9 cellular contexts compared by ENCODE assay signal in the genomic region with DNA sequence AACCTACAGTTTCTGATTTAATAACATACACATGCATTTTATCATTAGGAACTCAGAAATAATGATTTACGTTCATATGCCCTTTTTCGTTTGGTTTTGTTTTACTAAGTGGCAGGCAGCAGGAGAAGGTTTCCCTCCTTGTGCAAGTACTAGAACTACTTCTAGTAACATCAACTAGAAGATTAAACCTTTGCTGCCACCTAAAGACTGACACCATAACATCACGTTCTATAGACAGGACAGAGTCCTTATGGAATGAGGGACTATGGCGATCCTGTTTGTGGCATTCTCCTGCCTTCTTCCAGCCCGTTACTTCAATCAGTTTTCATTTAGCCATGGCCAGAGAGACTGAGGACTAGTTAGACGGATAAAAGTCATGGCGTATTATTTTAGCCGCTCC. TPM values are rescaled to one million over a fixed set of nuclear protein-coding genes. Genes with fewer than 3 reads are reported as not detected.
DNase-seq lines count a peak whose midpoint lies in the region; ATAC-seq and TF ChIP-seq lines count a peak whose summit lies in the region.
"Had no signal": no experiment of that assay in that cellular context is flagged by ENCODE, and none has a peak within 500 bp of the region (broad histone marks: within the 10 kb centered on the region; RNA-seq: fewer than 3 reads in every experiment).

No MANE protein-coding gene starts in this region.

- DNase-seq in 8988T (peak; percentile 23), GM13977 (ENCODE audit: low spot score) (peak; percentile 42), NCI-H526 (lab: John Stamatoyannopoulos, UW) (peak; percentile 38 to 73), endodermal cell (peak; percentile 54), epidermal melanocyte (ENCODE audit: insufficient read length, low spot score) (no peak)
- no peak for DNase-seq in T-helper 2 cell treated with Interferon-gamma antibody and Interleukin-4, amounts not matched to agents 5 μg/mL and 100 μg/mL, for 36 hours (ENCODE audit: low spot score)
- DNase-seq in activated CD4-positive, CD25-positive, alpha-beta regulatory T cell (lab: John Stamatoyannopoulos, UW): no peak
- DNase-seq: activated CD4-positive, alpha-beta memory T cell treated with anti-CD3 and anti-CD28 coated beads for 36 hours had no signal

- peaks cover 3% of the 10 kb centered on the region for H3K4me1 Mint-ChIP-seq in endodermal cell
- H3K4me1 Mint-ChIP-seq in T-helper 2 cell treated with Interferon-gamma antibody and Interleukin-4, amounts not matched to agents 5 μg/mL and 100 μg/mL, for 36 hours (ENCODE audit: low read depth): no peaks in the 10 kb centered on the region

- H3K27ac Mint-ChIP-seq in endodermal cell: no peak overlapping the region
- H3K27ac Mint-ChIP-seq in T-helper 2 cell treated with Interferon-gamma antibody and Interleukin-4, amounts not matched to agents 5 μg/mL and 100 μg/mL, for 36 hours: no peak overlapping the region
- H3K27ac Mint-ChIP-seq: activated CD4-positive, alpha-beta memory T cell treated with anti-CD3 and anti-CD28 coated beads for 36 hours had no signal

- no peaks in the 10 kb centered on the region for H3K9me3 ChIP-seq in endodermal cell (ENCODE audit: control insufficient read depth, low read length)

- no peaks in the 10 kb centered on the region for H3K4me1 ChIP-seq in endodermal cell (ENCODE audit: control insufficient read depth, insufficient read depth, low read length)

- H3K4me3 ChIP-seq in endodermal cell (ENCODE audit: low read length): no peak overlapping the region

- no peaks in the 10 kb centered on the region for H3K36me3 Mint-ChIP-seq in endodermal cell (ENCODE audit: low read depth)
- no peaks in the 10 kb centered on the region for H3K36me3 Mint-ChIP-seq in T-helper 2 cell treated with Interferon-gamma antibody and Interleukin-4, amounts not matched to agents 5 μg/mL and 100 μg/mL, for 36 hours (ENCODE audit: low read depth)
- H3K36me3 Mint-ChIP-seq: activated CD4-positive, alpha-beta memory T cell treated with anti-CD3 and anti-CD28 coated beads for 36 hours had no signal

- TF ChIP-seq CTCF in GM13977 (IDR thresholded peaks at IDR 0.05; ENCODE audit: extremely low read depth, insufficient read depth, missing control alignments) (peak; percentile 46), endodermal cell (conservative IDR thresholded peaks at IDR 0.05) (peak; percentile 78)

- no peak overlapping the region for H3K27ac ChIP-seq in endodermal cell (ENCODE audit: low read depth, low read length)

- in situ Hi-C loops in GM13977 (cut with MboI; ENCODE audit: low pct_unique_long_range_greater_than_20kb, low sequenced_read_pairs, unreplicated experiment): no loop called here

- H3K36me3 ChIP-seq in endodermal cell (ENCODE audit: control insufficient read depth, insufficient read depth, low read length): no peaks in the 10 kb centered on the region

- WGBS in endodermal cell (ENCODE audit: insufficient coverage in 1 of 2, insufficient read length in 1 of 2), 2 experiments: 45 to 83% methylated on average over 4 to 8 of the region's 8 CpGs

- no peak overlapping the region for H3K4me3 Mint-ChIP-seq in endodermal cell
- no peak overlapping the region for H3K4me3 Mint-ChIP-seq in T-helper 2 cell treated with Interferon-gamma antibody and Interleukin-4, amounts not matched to agents 5 μg/mL and 100 μg/mL, for 36 hours
- H3K4me3 Mint-ChIP-seq: activated CD4-positive, alpha-beta memory T cell treated with anti-CD3 and anti-CD28 coated beads for 36 hours had no signal

- no peak overlapping the region for H3K9ac ChIP-seq in endodermal cell (ENCODE audit: extremely low read depth, low read length, poor library complexity, severe bottlenecking)

- no peaks in the 10 kb centered on the region for H3K9me3 Mint-ChIP-seq in endodermal cell
- H3K9me3 Mint-ChIP-seq in T-helper 2 cell treated with Interferon-gamma antibody and Interleukin-4, amounts not matched to agents 5 μg/mL and 100 μg/mL, for 36 hours: no peaks in the 10 kb centered on the region
- H3K9me3 Mint-ChIP-seq: activated CD4-positive, alpha-beta memory T cell treated with anti-CD3 and anti-CD28 coated beads for 36 hours had no signal

- no peaks in the 10 kb centered on the region for H3K27me3 ChIP-seq in endodermal cell (ENCODE audit: control insufficient read depth, insufficient read depth, low read length, poor library complexity, severe bottlenecking)

- no peak for ATAC-seq in GM18870 (IDR thresholded peaks at IDR 0.05; ENCODE audit: unreplicated experiment)

- H3K27me3 Mint-ChIP-seq in endodermal cell (ENCODE audit: insufficient read depth): no peaks in the 10 kb centered on the region
- H3K27me3 Mint-ChIP-seq in T-helper 2 cell treated with Interferon-gamma antibody and Interleukin-4, amounts not matched to agents 5 μg/mL and 100 μg/mL, for 36 hours (ENCODE audit: low read depth): peaks cover 5% of the 10 kb centered on the region

RNA-seq across cellular contexts. Expression of a gene that starts 53.2 kb away (rescaled TPM):
- total RNA-seq in endodermal cell: under 1 TPM in 1 of 2 donors, not detected in 1; 0.15 TPM
- polyA plus RNA-seq in endodermal cell (2013, experiment 1 of 2): 1.9 TPM
- polyA plus RNA-seq in endodermal cell (2013, experiment 2 of 2): 2.5 TPM
- total RNA-seq: activated CD4-positive, alpha-beta memory T cell treated with anti-CD3 and anti-CD28 coated beads for 36 hours had no signal

Comparison
In these comparisons a context has a peak if more than half of its experiments do, and no peak if none do; other contexts are left out.
1. DNase-seq: peak in 8988T (single experiment), GM13977 (single experiment), NCI-H526 (2 of 2) and endodermal cell (single experiment); none in epidermal melanocyte (single experiment), T-helper 2 cell treated with Interferon-gamma antibody and Interleukin-4, amounts not matched to agents 5 μg/mL and 100 μg/mL, for 36 hours (single experiment) and activated CD4-positive, CD25-positive, alpha-beta regulatory T cell (0 of 4).